ENCODE assay signal across 1 cellular context in genomic region chrX:47197526-47197925, GRCh38.
TF ChIP-seq lines count a peak whose summit lies in the region.

No MANE protein-coding gene starts in this region.

TF ChIP-seq in WTC11, 78 proteins besides CTCF, POLR2A, EP300 and RAD21 (continued from another document):
- TF ChIP-seq ATF6 (CRISPR knock-in tag; IDR thresholded peaks at IDR 0.05), result no peak
- TF ChIP-seq HMGXB4 (CRISPR knock-in tag; IDR thresholded peaks at IDR 0.05), result no peak
- no peak for TF ChIP-seq NR2C2 (CRISPR knock-in tag; IDR thresholded peaks at IDR 0.05)
- TF ChIP-seq ZSCAN18 (CRISPR knock-in tag; IDR thresholded peaks at IDR 0.05), result no peak
